ENCODE assay signal across 14 cellular contexts in the genomic region with DNA sequence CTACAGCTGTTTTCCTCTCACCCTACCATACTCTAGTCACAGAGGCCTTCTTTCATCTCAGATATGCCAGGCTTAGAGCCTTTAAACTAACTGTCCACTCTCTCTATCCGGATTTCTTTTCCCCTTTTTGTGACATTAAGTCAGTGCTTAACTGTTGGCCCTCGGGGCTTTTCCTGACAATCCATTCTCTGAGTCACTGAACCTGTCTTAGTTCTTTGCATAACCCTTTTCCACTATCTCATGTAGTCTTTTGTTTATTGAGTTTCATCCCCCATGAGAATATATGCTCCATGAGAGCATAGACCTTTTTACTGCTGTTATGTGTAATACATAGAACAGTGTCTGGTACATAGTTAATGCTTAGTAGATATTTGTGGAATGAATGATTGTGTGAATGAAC.
DNase-seq lines count a peak whose midpoint lies in the region; ATAC-seq and TF ChIP-seq lines count a peak whose summit lies in the region.
"Had no signal": no experiment of that assay in that cellular context is flagged by ENCODE, and none has a peak within 500 bp of the region (broad histone marks: within the 10 kb centered on the region; RNA-seq: fewer than 3 reads in every experiment).

No MANE protein-coding gene starts in this region.

- WGBS in heart left ventricle, 4 donors, result 47 to 62% (median 52%) methylated on average over 2 of the region's 2 CpGs
- WGBS in right cardiac atrium, result 51% methylated on average over 2 of the region's 2 CpGs

- H3K9me3 ChIP-seq in heart left ventricle, result no peaks in the 10 kb centered on the region
- no peaks in the 10 kb centered on the region for H3K9me3 ChIP-seq in right cardiac atrium (ENCODE audit: control insufficient read depth, low read length)
- H3K9me3 ChIP-seq in RWPE2 (ENCODE audit: severe bottlenecking), result no peaks in the 10 kb centered on the region
- H3K9me3 ChIP-seq in fibroblast of lung (ENCODE audit: control insufficient read depth, insufficient read depth, low read depth, low read length), result no peaks in the 10 kb centered on the region
- H3K9me3 ChIP-seq: colonic mucosa had no signal

- H4K20me1 ChIP-seq in fibroblast of lung (ENCODE audit: control insufficient read depth, extremely low read depth, insufficient read depth, low read length), result no peaks in the 10 kb centered on the region

- H3K4me1 Mint-ChIP-seq in naive thymus-derived CD8-positive, alpha-beta T cell, result no peaks in the 10 kb centered on the region
- H3K4me1 Mint-ChIP-seq: activated CD4-positive, alpha-beta T cell treated with anti-CD3 and anti-CD28 coated beads for 36 hours had no signal

- H3K4me3 ChIP-seq in heart left ventricle (no peak overlapping the region), right cardiac atrium (ENCODE audit: low read length) (no peak overlapping the region), RWPE2 (ENCODE audit: severe bottlenecking) (no peak overlapping the region), fibroblast of lung (replicated peaks in 1 of 4; ENCODE audit: control extremely low read depth in 1 of 4, insufficient read depth in 1 of 4, low read depth in 3 of 4, low read length in 4 of 4) (no peak overlapping the region)
- H3K4me3 ChIP-seq: colonic mucosa had no signal

- ATAC-seq in heart left ventricle, result peak in 3 of 4 donors; percentile 11 to 46 (median 15)
- ATAC-seq in right cardiac atrium, result no peak
- ATAC-seq in RWPE2 (ENCODE audit: low read depth), result peak; percentile 65
- ATAC-seq in naive thymus-derived CD8-positive, alpha-beta T cell, result no peak
- no peak for ATAC-seq in GM19328 (IDR thresholded peaks at IDR 0.05; ENCODE audit: unreplicated experiment)
- ATAC-seq in GM18861 (IDR thresholded peaks at IDR 0.05; ENCODE audit: unreplicated experiment), result no peak
- no peak for ATAC-seq in HG03196 (IDR thresholded peaks at IDR 0.05; ENCODE audit: unreplicated experiment)
- ATAC-seq: activated CD4-positive, alpha-beta T cell treated with anti-CD3 and anti-CD28 coated beads for 36 hours had no signal

- H3K27me3 Mint-ChIP-seq in naive thymus-derived CD8-positive, alpha-beta T cell, result no peaks in the 10 kb centered on the region
- H3K27me3 Mint-ChIP-seq: activated CD4-positive, alpha-beta T cell treated with anti-CD3 and anti-CD28 coated beads for 36 hours; type B pancreatic cell had no signal

- H3K4me1 ChIP-seq in heart left ventricle, result peaks cover 0 to 48% (median 15%) of the 10 kb centered on the region in 12 donors
- H3K4me1 ChIP-seq in right cardiac atrium (ENCODE audit: control insufficient read depth, insufficient read depth, low read length), result peaks cover 2% of the 10 kb centered on the region
- peaks cover 6% of the 10 kb centered on the region for H3K4me1 ChIP-seq in RWPE2 (ENCODE audit: insufficient read depth, poor library complexity, severe bottlenecking)
- no peaks in the 10 kb centered on the region for H3K4me1 ChIP-seq in fibroblast of lung (ENCODE audit: control insufficient read depth, extremely low read depth, insufficient read depth, low read length)
- H3K4me1 ChIP-seq: colonic mucosa had no signal

- no peak overlapping the region for H3K4me3 Mint-ChIP-seq in naive thymus-derived CD8-positive, alpha-beta T cell
- H3K4me3 Mint-ChIP-seq: activated CD4-positive, alpha-beta T cell treated with anti-CD3 and anti-CD28 coated beads for 36 hours; type B pancreatic cell had no signal

- H3K27ac Mint-ChIP-seq in naive thymus-derived CD8-positive, alpha-beta T cell, result no peak overlapping the region
- H3K27ac Mint-ChIP-seq: activated CD4-positive, alpha-beta T cell treated with anti-CD3 and anti-CD28 coated beads for 36 hours; type B pancreatic cell had no signal

- TF ChIP-seq CTCF in heart left ventricle (IDR thresholded peaks at IDR 0.05) (no peak), RWPE2 (IDR thresholded peaks at IDR 0.05; ENCODE audit: poor library complexity, severe bottlenecking) (no peak), fibroblast of lung (conservative IDR thresholded peaks at IDR 0.05 in 1 of 2, IDR thresholded peaks at IDR 0.05 in 1 of 2; ENCODE audit: low read depth in 1 of 2, low read length in 2 of 2) (no peak)

- no peak overlapping the region for H3K9ac ChIP-seq in fibroblast of lung (ENCODE audit: insufficient read depth, low read length)

- H3K9me3 Mint-ChIP-seq in naive thymus-derived CD8-positive, alpha-beta T cell, result no peaks in the 10 kb centered on the region
- H3K9me3 Mint-ChIP-seq: type B pancreatic cell had no signal

- H3K4me2 ChIP-seq in fibroblast of lung (ENCODE audit: extremely low read depth, insufficient read depth, low read length), result no peak overlapping the region

- no peak overlapping the region for H2AFZ ChIP-seq in fibroblast of lung (ENCODE audit: low read length)

- POLR2A ChIA-PET in naive thymus-derived CD8-positive, alpha-beta T cell (lab: Charles Lee), result no interaction called here

- no peaks in the 10 kb centered on the region for H3K36me3 Mint-ChIP-seq in naive thymus-derived CD8-positive, alpha-beta T cell

- no peaks in the 10 kb centered on the region for H3K79me2 ChIP-seq in fibroblast of lung (ENCODE audit: control insufficient read depth, insufficient read depth, low read length)

- H3K27ac ChIP-seq in heart left ventricle (peak overlapping the region in 6 of 12 donors; percentile 1 to 50 (median 12)), right cardiac atrium (ENCODE audit: low read length) (no peak overlapping the region), RWPE2 (ENCODE audit: poor library complexity, severe bottlenecking) (no peak overlapping the region), fibroblast of lung (ENCODE audit: insufficient read depth, low read length) (no peak overlapping the region)
- H3K27ac ChIP-seq: colonic mucosa had no signal

- H3K27me3 ChIP-seq in heart left ventricle (no peaks in the 10 kb centered on the region), right cardiac atrium (ENCODE audit: control insufficient read depth, insufficient read depth) (no peaks in the 10 kb centered on the region), RWPE2 (ENCODE audit: insufficient read depth, poor library complexity, severe bottlenecking) (no peaks in the 10 kb centered on the region), fibroblast of lung (ENCODE audit: control insufficient read depth, insufficient read depth, low read length) (no peaks in the 10 kb centered on the region)
- H3K27me3 ChIP-seq: colonic mucosa had no signal

- intact Hi-C loops in heart left ventricle (cut with DNase I), result loop anchor here in 3 of 10 donors (10.0 kb wide), 2 partner anchors 77 to 87 kb away; no protein-coding TSS in a partner anchor
- intact Hi-C loops in right cardiac atrium (cut with DNase I), result loop anchor here in 2 of 4 donors (10.0 kb wide), 1 partner anchor 87 kb away; no protein-coding TSS in a partner anchor

- TF ChIP-seq POLR2A in heart left ventricle (IDR thresholded peaks at IDR 0.05), result no peak

- DNase-seq in heart left ventricle (no peak), right cardiac atrium (no peak), RWPE2 (ENCODE audit: low spot score) (no peak), fibroblast of lung (ENCODE audit: low read depth in 2 of 2) (peak; percentile 32 to 86)
- DNase-seq in naive thymus-derived CD8-positive, alpha-beta T cell, result no peak
- DNase-seq: activated CD4-positive, alpha-beta T cell treated with anti-CD3 and anti-CD28 coated beads for 36 hours; activated gamma-delta T cell; colonic mucosa; NCI-H1105 treated with DMSO at 0.1 percent for 48 hours; NCI-H774 had no signal

- H3K36me3 ChIP-seq in heart left ventricle (no peaks in the 10 kb centered on the region), RWPE2 (ENCODE audit: low read depth) (no peaks in the 10 kb centered on the region), fibroblast of lung (ENCODE audit: control insufficient read depth, insufficient read depth, low read length) (no peaks in the 10 kb centered on the region)
- H3K36me3 ChIP-seq: colonic mucosa had no signal

Comparison
In these comparisons a context has a peak if more than half of its experiments do, and no peak if none do; other contexts are left out.
1. ATAC-seq: peak in heart left ventricle (3 of 4) and RWPE2 (single experiment); none in right cardiac atrium (0 of 2), naive thymus-derived CD8-positive, alpha-beta T cell (0 of 2), GM19328 (single experiment), GM18861 (single experiment) and HG03196 (single experiment).
2. DNase-seq: peak in fibroblast of lung (2 of 2); none in heart left ventricle (0 of 5), right cardiac atrium (0 of 3), RWPE2 (single experiment) and naive thymus-derived CD8-positive, alpha-beta T cell (0 of 10).